In genomic region chr3:27789420-27789819, GRCh38 we compare ENCODE assay signal across 1 cellular context.
A peak's percentile ranks its signal among the peaks of the same experiment; 100 is the strongest.
TF ChIP-seq lines count a peak whose summit lies in the region.

No MANE protein-coding gene starts in this region.

TF ChIP-seq in GM12878, 131 proteins besides CTCF, POLR2A, EP300 and RAD21 (continued from another document):
- TF ChIP-seq ZBTB4 (CRISPR knock-in tag; IDR thresholded peaks at IDR 0.05) (no peak), EZH2 (IDR thresholded peaks at IDR 0.05; ENCODE audit: borderline replicate concordance, control insufficient read depth, low read depth, low read length) (no peak), TCF3 (IDR thresholded peaks at IDR 0.05; ENCODE audit: borderline replicate concordance, insufficient read depth, low read depth, low read length) (no peak), RELB (IDR thresholded peaks at IDR 0.05; ENCODE audit: low read depth) (peak; percentile 61; the same call in 1 of the 2 replicates), SP1 (IDR thresholded peaks at IDR 0.05; ENCODE audit: low read depth, low read length) (no peak), MTA3 (IDR thresholded peaks at IDR 0.05; ENCODE audit: borderline replicate concordance, low read length) (no peak), RAD51 (IDR thresholded peaks at IDR 0.05) (no peak), YY1 (IDR thresholded peaks at IDR 0.05; ENCODE audit: low read depth, low read length) (no peak), IKZF2 (IDR thresholded peaks at IDR 0.05) (peak; percentile 55 to 61; a peak in 2 of 4 replicates), RBBP5 (conservative IDR thresholded peaks at IDR 0.05) (no peak), MTA2 (IDR thresholded peaks at IDR 0.05; ENCODE audit: low read depth) (peak; percentile 51)
